12 cellular contexts compared by ENCODE assay signal in the genomic region with DNA sequence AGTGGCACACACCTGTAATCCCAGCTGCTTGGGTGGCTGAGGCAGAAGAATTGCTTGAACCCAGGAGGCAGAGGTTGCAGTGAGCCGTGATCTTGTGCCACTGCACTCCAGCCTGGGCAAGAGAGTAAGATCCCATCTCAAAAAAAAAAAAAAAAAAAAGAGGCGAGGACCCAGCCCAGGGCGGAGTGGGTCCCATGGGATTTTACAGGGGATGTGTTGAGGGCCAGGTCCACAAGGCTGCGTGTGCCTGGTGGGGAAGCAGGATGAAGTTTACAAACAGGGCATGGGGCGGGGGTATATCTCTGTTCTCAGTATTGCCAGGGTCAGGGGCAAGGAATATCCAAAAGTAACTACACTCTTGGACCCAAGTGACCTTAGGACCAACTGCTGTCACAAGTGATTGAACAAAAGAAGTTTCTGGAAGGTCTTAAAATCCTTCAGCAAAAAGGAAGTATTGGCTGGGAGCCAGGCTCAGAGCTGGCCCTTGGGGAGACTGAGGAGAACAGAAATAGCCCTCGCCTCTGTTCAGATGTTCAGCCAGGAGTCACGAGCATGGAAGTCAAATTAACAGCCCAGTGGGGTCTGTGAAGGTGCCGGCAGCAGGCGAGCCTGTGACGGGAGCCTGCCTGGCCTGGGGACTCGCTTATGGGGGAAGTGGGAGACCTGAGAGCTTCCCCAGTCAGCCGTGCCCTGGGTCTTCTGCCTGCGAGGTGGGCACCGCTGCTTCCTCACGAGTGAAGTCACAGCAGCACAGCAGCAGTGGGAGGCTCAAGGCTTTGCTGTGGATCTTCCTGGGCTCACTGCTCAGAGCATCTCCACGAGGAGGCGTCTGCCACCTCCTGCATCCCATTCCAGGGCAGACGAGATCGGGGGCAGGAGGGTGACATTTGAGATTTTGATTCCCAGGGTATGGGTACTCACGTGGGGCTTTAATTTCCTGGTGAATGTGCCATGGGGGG. TPM values are rescaled to one million over a fixed set of nuclear protein-coding genes. Genes with fewer than 3 reads are reported as not detected.
DNase-seq lines count a peak whose midpoint lies in the region; ATAC-seq and TF ChIP-seq lines count a peak whose summit lies in the region.
"Had no signal": no experiment of that assay in that cellular context is flagged by ENCODE, and none has a peak within 500 bp of the region (broad histone marks: within the 10 kb centered on the region; RNA-seq: fewer than 3 reads in every experiment).

No MANE protein-coding gene starts in this region.

- H3K9me3 ChIP-seq in adipocyte (ENCODE audit: control insufficient read depth, low read length), result no peaks in the 10 kb centered on the region
- H3K9me3 ChIP-seq in left ventricle myocardium inferior (replicated peaks), result no peaks in the 10 kb centered on the region
- no peaks in the 10 kb centered on the region for H3K9me3 ChIP-seq in CD8-positive, alpha-beta memory T cell (ENCODE audit: low read length)

- H3K27me3 ChIP-seq in adipocyte (replicated peaks; ENCODE audit: control insufficient read depth, insufficient read depth, low read length), result no peaks in the 10 kb centered on the region
- H3K27me3 ChIP-seq in left ventricle myocardium inferior (ENCODE audit: low read depth), result no peaks in the 10 kb centered on the region
- no peaks in the 10 kb centered on the region for H3K27me3 ChIP-seq in CD8-positive, alpha-beta memory T cell (ENCODE audit: insufficient read depth, low read length, poor library complexity, severe bottlenecking)

- peak overlapping the region; percentile 47 for H3K9ac ChIP-seq in adipocyte (ENCODE audit: low read length)

- no peak for ATAC-seq in stimulated activated memory B cell treated with anti-CD40 and anti-IgM and Interleukin-4, amounts not matched to agents 10 μg/mL and 1 μg/mL and 100 μg/mL, for 72 hours
- ATAC-seq in activated naive CD4-positive, alpha-beta T cell treated with anti-CD3 and anti-CD28 coated beads, Interleukin-2, amount 50 U/mL, for 72 hours, result no peak
- ATAC-seq in HG03354 (IDR thresholded peaks at IDR 0.05; ENCODE audit: poor library complexity, severe bottlenecking, unreplicated experiment), result no peak

- H3K36me3 ChIP-seq in adipocyte (ENCODE audit: control insufficient read depth, insufficient read depth, low read length, severe bottlenecking) (no peaks in the 10 kb centered on the region), left ventricle myocardium inferior (peaks cover 11% of the 10 kb centered on the region)
- no peaks in the 10 kb centered on the region for H3K36me3 ChIP-seq in CD8-positive, alpha-beta memory T cell (ENCODE audit: insufficient read depth, low read length)

- H3K4me3 Mint-ChIP-seq in stimulated activated memory B cell treated with anti-CD40 and anti-IgM and Interleukin-4, amounts not matched to agents 10 μg/mL and 1 μg/mL and 100 μg/mL, for 72 hours, result peak overlapping the region; percentile 70
- H3K4me3 Mint-ChIP-seq in CD8-positive, alpha-beta memory T cell, result no peak overlapping the region

- intact Hi-C loops in left ventricle myocardium inferior (cut with micrococcal nuclease), result loop anchor here (5.0 kb wide), 1 partner anchor 50 kb away; no protein-coding TSS in a partner anchor

- H3K4me3 ChIP-seq in GM12864 (ENCODE audit: low read depth, low read length) (peak overlapping the region; percentile 15; the same call in 1 of the 2 replicates), adipocyte (ENCODE audit: low read length) (no peak overlapping the region), left ventricle myocardium inferior (peak overlapping the region; percentile 49)
- no peak overlapping the region for H3K4me3 ChIP-seq in CD8-positive, alpha-beta memory T cell (ENCODE audit: low read length)

- no peaks in the 10 kb centered on the region for H3K27me3 Mint-ChIP-seq in stimulated activated memory B cell treated with anti-CD40 and anti-IgM and Interleukin-4, amounts not matched to agents 10 μg/mL and 1 μg/mL and 100 μg/mL, for 72 hours
- no peaks in the 10 kb centered on the region for H3K27me3 Mint-ChIP-seq in CD8-positive, alpha-beta memory T cell

- H3K4me1 ChIP-seq in adipocyte (ENCODE audit: control insufficient read depth, insufficient read depth, low read length) (peaks cover 46% of the 10 kb centered on the region), left ventricle myocardium inferior (peaks cover 67% of the 10 kb centered on the region)
- H3K4me1 ChIP-seq in CD8-positive, alpha-beta memory T cell (ENCODE audit: insufficient read depth, low read length), result peaks cover 35% of the 10 kb centered on the region

- peaks cover 77% of the 10 kb centered on the region for H3K4me1 Mint-ChIP-seq in stimulated activated memory B cell treated with anti-CD40 and anti-IgM and Interleukin-4, amounts not matched to agents 10 μg/mL and 1 μg/mL and 100 μg/mL, for 72 hours
- peaks cover 52 to 81% (median 56%) of the 10 kb centered on the region in 3 donors for H3K4me1 Mint-ChIP-seq in CD8-positive, alpha-beta memory T cell

- peak overlapping the region; percentile 75 for H3K27ac ChIP-seq in left ventricle myocardium inferior (replicated peaks)
- H3K27ac ChIP-seq in CD8-positive, alpha-beta memory T cell (ENCODE audit: low read depth, low read length), result no peak overlapping the region
- H3K27ac ChIP-seq: WERI-Rb-1 had no signal

- peaks cover 32% of the 10 kb centered on the region for H3K36me3 Mint-ChIP-seq in stimulated activated memory B cell treated with anti-CD40 and anti-IgM and Interleukin-4, amounts not matched to agents 10 μg/mL and 1 μg/mL and 100 μg/mL, for 72 hours
- peaks cover 0 to 42% (median 0%) of the 10 kb centered on the region in 3 donors for H3K36me3 Mint-ChIP-seq in CD8-positive, alpha-beta memory T cell
- no peaks in the 10 kb centered on the region for H3K36me3 Mint-ChIP-seq in activated naive CD4-positive, alpha-beta T cell treated with anti-CD3 and anti-CD28 coated beads, Interleukin-2, amount 50 U/mL, for 72 hours

- DNase-seq in GM12864 (ENCODE audit: low read depth) (no peak), adipocyte (ENCODE audit: low read depth) (no peak), left ventricle myocardium inferior (peak; percentile 62)
- DNase-seq in stimulated activated CD8-positive, alpha-beta memory T cell treated with anti-CD3 and anti-CD28 coated beads, Interleukin-4, amount 100 ng/mL, for 48 hours, result no peak
- no peak for DNase-seq in CD8-positive, alpha-beta memory T cell
- no peak for DNase-seq in activated naive CD4-positive, alpha-beta T cell treated with anti-CD3 and anti-CD28 coated beads, Interleukin-2, amount 50 U/mL, for 72 hours (ENCODE audit: low spot score in 2 of 2)
- DNase-seq: effector memory CD4-positive, alpha-beta T cell; NCI-H2029; stimulated activated CD4-positive, alpha-beta T cell treated with anti-CD3 and anti-CD28 coated beads, Interleukin-4, amount 100 ng/mL, for 4 hours; WERI-Rb-1 had no signal

- no peaks in the 10 kb centered on the region for H3K9me3 Mint-ChIP-seq in stimulated activated memory B cell treated with anti-CD40 and anti-IgM and Interleukin-4, amounts not matched to agents 10 μg/mL and 1 μg/mL and 100 μg/mL, for 72 hours
- H3K9me3 Mint-ChIP-seq in CD8-positive, alpha-beta memory T cell, result no peaks in the 10 kb centered on the region
- H3K9me3 Mint-ChIP-seq in activated naive CD4-positive, alpha-beta T cell treated with anti-CD3 and anti-CD28 coated beads, Interleukin-2, amount 50 U/mL, for 72 hours, result no peaks in the 10 kb centered on the region

- POLR2A ChIA-PET in CD8-positive, alpha-beta memory T cell (lab: Charles Lee), result interaction anchor here (0.6 kb wide), 1 partner anchor 189 kb away, joined by 3 read pairs; no protein-coding TSS in a partner anchor

- CTCF ChIA-PET in CD8-positive, alpha-beta memory T cell (lab: Charles Lee), result no interaction called here

- H3K27ac Mint-ChIP-seq in stimulated activated memory B cell treated with anti-CD40 and anti-IgM and Interleukin-4, amounts not matched to agents 10 μg/mL and 1 μg/mL and 100 μg/mL, for 72 hours, result peak overlapping the region; percentile 80
- H3K27ac Mint-ChIP-seq in CD8-positive, alpha-beta memory T cell, result peak overlapping the region in 4 of 8 donors; percentile 29 to 88 (median 56)
- peak overlapping the region in 1 of 2 donors; percentile 50 for H3K27ac Mint-ChIP-seq in activated naive CD4-positive, alpha-beta T cell treated with anti-CD3 and anti-CD28 coated beads, Interleukin-2, amount 50 U/mL, for 72 hours

- no peak for TF ChIP-seq CTCF in GM12864 (IDR thresholded peaks at IDR 0.05; ENCODE audit: low read depth, low read length, missing control alignments)
- TF ChIP-seq CTCF in left ventricle myocardium inferior (IDR thresholded peaks at IDR 0.05; ENCODE audit: borderline replicate concordance), result peak; percentile 30

RNA-seq across cellular contexts. Expression of gene MYO9B, which starts 6.4 kb away (rescaled TPM):
- 30.7 TPM for total RNA-seq in left ventricle myocardium inferior
- total RNA-seq in CD8-positive, alpha-beta memory T cell, result 100 to 1,000 TPM; 104 to 108 TPM
- polyA plus RNA-seq in CD8-positive, alpha-beta memory T cell, result 24.9 TPM
- total RNA-seq in activated naive CD4-positive, alpha-beta T cell treated with anti-CD3 and anti-CD28 coated beads, Interleukin-2, amount 50 U/mL, for 72 hours, result 100 to 1,000 TPM; 112 to 142 TPM

RNA-seq across cellular contexts. Expression of gene HAUS8, which starts 6.7 kb away (rescaled TPM):
- total RNA-seq in left ventricle myocardium inferior, result 3.5 TPM
- 10 to 100 TPM; 33.4 to 36.4 TPM for total RNA-seq in CD8-positive, alpha-beta memory T cell
- polyA plus RNA-seq in CD8-positive, alpha-beta memory T cell, result 9.7 TPM
- 10 to 100 TPM; 31.6 to 57.1 TPM for total RNA-seq in activated naive CD4-positive, alpha-beta T cell treated with anti-CD3 and anti-CD28 coated beads, Interleukin-2, amount 50 U/mL, for 72 hours

RNA-seq across cellular contexts. Expression of gene CPAMD8, which starts 55.3 kb away (rescaled TPM):
- total RNA-seq in left ventricle myocardium inferior, result 13.7 TPM
- under 1 TPM; 0.07 to 0.18 TPM for total RNA-seq in CD8-positive, alpha-beta memory T cell
- 0.74 TPM for polyA plus RNA-seq in CD8-positive, alpha-beta memory T cell
- under 1 TPM; 0.19 to 0.75 TPM for total RNA-seq in activated naive CD4-positive, alpha-beta T cell treated with anti-CD3 and anti-CD28 coated beads, Interleukin-2, amount 50 U/mL, for 72 hours

Comparison
In these comparisons a context has a peak if more than half of its experiments do, and no peak if none do; other contexts are left out.
1. H3K4me3 ChIP-seq: peak in GM12864 (single experiment) and left ventricle myocardium inferior (single experiment); none in adipocyte (single experiment) and CD8-positive, alpha-beta memory T cell (single experiment).